In the genomic region with DNA sequence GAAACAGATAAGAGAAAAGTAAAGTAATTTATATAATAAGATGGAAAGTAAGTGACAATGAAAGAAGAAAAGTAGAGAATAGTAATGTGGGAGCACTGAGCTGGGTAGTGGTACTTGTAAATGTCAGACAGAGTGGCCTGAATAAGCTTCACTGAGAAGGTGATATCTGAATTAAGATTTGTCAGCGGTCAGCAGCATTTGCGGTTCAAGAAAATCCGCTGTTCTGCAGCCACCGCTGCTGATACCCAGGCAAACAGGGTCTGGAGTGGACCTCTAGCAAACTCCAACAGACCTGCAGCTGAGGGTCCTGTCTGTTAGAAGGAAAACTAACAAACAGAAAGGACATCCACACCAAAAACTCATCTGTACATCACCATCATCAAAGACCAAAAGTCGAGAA, we compare ENCODE assay signal across 2 cellular contexts. TPM values are rescaled to one million over a fixed set of nuclear protein-coding genes. Genes with fewer than 3 reads are reported as not detected.
"Had no signal": no experiment of that assay in that cellular context is flagged by ENCODE, and none has a peak within 500 bp of the region (broad histone marks: within the 10 kb centered on the region; RNA-seq: fewer than 3 reads in every experiment).

No MANE protein-coding gene starts in this region.

RNA-seq across cellular contexts. Expression of gene TTC39A, which starts 55.9 kb away (rescaled TPM):
- total RNA-seq: LHCN-M2, OCI-LY7 had no signal
